In the genomic region with DNA sequence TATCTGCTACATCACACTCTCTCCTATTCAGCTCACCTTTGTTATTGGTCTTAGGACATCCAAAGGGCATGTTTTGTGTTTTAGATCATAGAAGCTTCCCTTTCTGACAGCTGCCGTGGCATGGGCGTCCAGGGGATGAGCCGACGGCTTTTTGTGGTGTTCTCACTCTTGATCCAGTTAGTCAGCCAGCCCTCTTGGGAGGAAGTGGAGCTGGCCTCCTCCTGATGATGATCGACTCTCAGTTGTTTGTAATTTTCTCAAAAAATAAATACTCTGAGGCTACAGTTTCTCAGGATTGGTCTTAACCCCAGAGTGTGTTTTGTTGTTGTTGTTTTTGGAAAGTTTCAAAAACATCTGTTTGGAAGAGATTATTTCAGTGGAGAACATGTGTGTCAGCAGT, we compare ENCODE assay signal across 12 cellular contexts. TPM values are rescaled to one million over a fixed set of nuclear protein-coding genes. Genes with fewer than 3 reads are reported as not detected.
DNase-seq lines count a peak whose midpoint lies in the region; TF ChIP-seq lines count a peak whose summit lies in the region.
"Had no signal": no experiment of that assay in that cellular context is flagged by ENCODE, and none has a peak within 500 bp of the region (broad histone marks: within the 10 kb centered on the region; RNA-seq: fewer than 3 reads in every experiment).

No MANE protein-coding gene starts in this region.

- TF ChIP-seq POLR2A in stomach (IDR thresholded peaks at IDR 0.05) = no peak

- H3K4me3 Mint-ChIP-seq in chondrocyte (ENCODE audit: unreplicated experiment) (no peak overlapping the region), endothelial cell (ENCODE audit: unreplicated experiment) (no peak overlapping the region)
- H3K4me3 Mint-ChIP-seq: activated naive CD4-positive, alpha-beta T cell treated with anti-CD3 and anti-CD28 coated beads for 36 hours; CD4-positive, alpha-beta memory T cell had no signal

- H3K36me3 ChIP-seq in stomach = peaks cover 0 to 18% (median 11%) of the 10 kb centered on the region in 4 donors

- no peaks in the 10 kb centered on the region for H3K27me3 Mint-ChIP-seq in chondrocyte (ENCODE audit: low read depth)
- peaks cover 4% of the 10 kb centered on the region for H3K27me3 Mint-ChIP-seq in endothelial cell (ENCODE audit: unreplicated experiment)

- H3K36me3 Mint-ChIP-seq in chondrocyte (ENCODE audit: low read depth) = peaks cover 3% of the 10 kb centered on the region
- peaks cover 4% of the 10 kb centered on the region for H3K36me3 Mint-ChIP-seq in endothelial cell (ENCODE audit: low read depth, unreplicated experiment)
- H3K36me3 Mint-ChIP-seq: CD4-positive, alpha-beta memory T cell had no signal

- peaks cover 6 to 63% (median 32%) of the 10 kb centered on the region in 4 donors for H3K4me1 ChIP-seq in stomach

- no peak for TF ChIP-seq CTCF in chondrocyte (IDR thresholded peaks at IDR 0.05)
- TF ChIP-seq CTCF in stomach (IDR thresholded peaks at IDR 0.05) = no peak
- TF ChIP-seq CTCF in endothelial cell (IDR thresholded peaks at IDR 0.05; ENCODE audit: unreplicated experiment) = no peak

- no peaks in the 10 kb centered on the region for H3K9me3 ChIP-seq in stomach

- no peak for TF ChIP-seq EP300 in stomach (IDR thresholded peaks at IDR 0.05)

- no peaks in the 10 kb centered on the region for H3K27me3 ChIP-seq in stomach

- H3K27ac Mint-ChIP-seq in chondrocyte (ENCODE audit: unreplicated experiment) (peak overlapping the region; percentile 74), endothelial cell (ENCODE audit: unreplicated experiment) (no peak overlapping the region)
- H3K27ac Mint-ChIP-seq: activated naive CD4-positive, alpha-beta T cell treated with anti-CD3 and anti-CD28 coated beads for 36 hours; CD4-positive, alpha-beta memory T cell had no signal

- intact Hi-C loops in stomach (cut with DNase I; ENCODE audit: low total_unique reads) = no loop called here

- H3K27ac ChIP-seq in stomach = peak overlapping the region in 3 of 5 donors; percentile 70 to 86 (median 77)

- no peaks in the 10 kb centered on the region for H3K9me3 Mint-ChIP-seq in chondrocyte (ENCODE audit: low read depth)
- H3K9me3 Mint-ChIP-seq in endothelial cell (ENCODE audit: unreplicated experiment) = no peaks in the 10 kb centered on the region
- H3K9me3 Mint-ChIP-seq: activated naive CD4-positive, alpha-beta T cell treated with anti-CD3 and anti-CD28 coated beads for 36 hours; CD4-positive, alpha-beta memory T cell had no signal

- no peak overlapping the region for H3K4me3 ChIP-seq in stomach

- DNase-seq in HT1080 (ENCODE audit: low read depth) = peak; percentile 37
- no peak for DNase-seq in chondrocyte (ENCODE audit: low spot score)
- peak; percentile 36 for DNase-seq in islet precursor cell
- DNase-seq in stomach = no peak
- no peak for DNase-seq in endothelial cell (ENCODE audit: low spot score)
- DNase-seq in T1000 (lab: John Stamatoyannopoulos, UW) = no peak
- DNase-seq in Kasumi-1 (lab: John Stamatoyannopoulos, UW) = no peak
- no peak for DNase-seq in stimulated activated naive CD4-positive, alpha-beta T cell (lab: John Stamatoyannopoulos, UW)
- DNase-seq: activated naive CD4-positive, alpha-beta T cell treated with anti-CD3 and anti-CD28 coated beads for 36 hours; CD4-positive, alpha-beta memory T cell; effector CD8-positive, alpha-beta T cell; NCI-H748 treated with DMSO at 0.1 percent for 48 hours had no signal

- 51 to 77% (median 63%) methylated on average over 5 of the region's 5 CpGs for WGBS in stomach, 5 donors

- H3K4me1 Mint-ChIP-seq in chondrocyte (ENCODE audit: low read depth) = peaks cover 54% of the 10 kb centered on the region
- peaks cover 22% of the 10 kb centered on the region for H3K4me1 Mint-ChIP-seq in endothelial cell (ENCODE audit: unreplicated experiment)

RNA-seq across cellular contexts. Expression of gene BOC, which starts 34.4 kb away (rescaled TPM):
- total RNA-seq in HT1080 (2014; rRNA removed; shearing (Covaris generic)) = 10.4 and 15.3 TPM in 2 replicates
- 10.0 and 11.5 TPM in 2 replicates for polyA plus RNA-seq in HT1080 (2015; cell fraction: cytosol; rRNA removed)
- polyA plus RNA-seq in HT1080 (2015; cell fraction: nucleus; rRNA removed) = 11.8 and 13.6 TPM in 2 replicates
- 7.3 to 11.3 TPM (median 8.6 TPM) in 3 replicates for total RNA-seq in chondrocyte
- 10 to 100 TPM in 4 of 5 donors, 1 to 10 TPM in 1; 9.8 to 51.3 (median 32.2) TPM for total RNA-seq in stomach
- 10 to 100 TPM in 1 of 3 donors, 1 to 10 TPM in 2; 5.2 to 17.5 (median 8.8) TPM for polyA plus RNA-seq in stomach
- 3.8 TPM for total RNA-seq in endothelial cell (ENCODE audit: unreplicated experiment)
- total RNA-seq: CD4-positive, alpha-beta memory T cell had no signal
- polyA plus RNA-seq: CD4-positive, alpha-beta memory T cell had no signal

Comparison
In these comparisons a context has a peak if more than half of its experiments do, and no peak if none do; other contexts are left out.
1. DNase-seq: peak in HT1080 (single experiment) and islet precursor cell (single experiment); none in chondrocyte (single experiment), stomach (single experiment), endothelial cell (single experiment), T1000 (single experiment), Kasumi-1 (0 of 2) and stimulated activated naive CD4-positive, alpha-beta T cell (0 of 6).